ENCODE assay signal across 32 cellular contexts in the genomic region with DNA sequence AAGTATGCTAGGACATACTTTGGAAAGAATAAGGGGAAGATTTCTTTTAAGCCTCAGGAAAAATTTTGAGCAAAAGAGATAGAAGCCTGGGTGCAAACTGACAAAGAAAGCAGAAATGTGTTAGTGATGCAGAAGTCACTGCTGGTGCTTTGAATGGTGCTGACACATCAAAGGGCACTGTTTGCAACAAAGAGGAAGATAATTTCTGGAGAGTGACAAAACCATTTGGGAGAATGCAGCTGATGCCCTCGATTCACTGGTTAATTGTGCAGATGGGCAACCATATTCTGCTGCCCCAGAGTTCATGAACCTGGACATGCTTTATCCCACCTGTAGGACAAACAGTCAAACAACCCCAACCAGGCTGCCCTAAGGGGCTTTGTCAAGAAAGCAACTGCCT.
"Had no signal": no experiment of that assay in that cellular context is flagged by ENCODE, and none has a peak within 500 bp of the region (broad histone marks: within the 10 kb centered on the region; RNA-seq: fewer than 3 reads in every experiment).

No MANE protein-coding gene starts in this region.

- H3K36me3 ChIP-seq: ascending aorta, cardiac muscle cell, colonic mucosa, neural progenitor cell, stomach, thyroid gland, upper lobe of right lung had no signal

- H3K4me3 Mint-ChIP-seq: activated CD4-positive, alpha-beta memory T cell treated with anti-CD3 and anti-CD28 coated beads, Interleukin-2, amount 10 ng/mL, durations not matched to agents 7 days and 5 days; activated CD4-positive, alpha-beta T cell treated with anti-CD3 and anti-CD28 coated beads, Interleukin-2, amount 10 ng/mL, durations not matched to agents 7 days and 5 days; activated naive CD4-positive, alpha-beta T cell treated with anti-CD3 and anti-CD28 coated beads, Interleukin-2, amount 10 ng/mL, durations not matched to agents 7 days and 5 days; activated naive CD8-positive, alpha-beta T cell treated with anti-CD3 and anti-CD28 coated beads, Interleukin-2, amount 10 ng/mL, durations not matched to agents 7 days and 5 days; activated T-cell treated with anti-CD3 and anti-CD28 coated beads, Interleukin-2, amount 50 U/mL, for 24 hours; brain; immature natural killer cell; natural killer cell; neural progenitor cell; stimulated activated naive B cell treated with anti-CD40 and anti-IgM and Interleukin-4, amounts not matched to agents 10 μg/mL and 1 μg/mL and 100 μg/mL, for 72 hours had no signal

- H3K9me3 Mint-ChIP-seq: activated T-cell treated with anti-CD3 and anti-CD28 coated beads, Interleukin-2, amount 50 U/mL, for 24 hours; immature natural killer cell; natural killer cell; neural progenitor cell had no signal

- H3K27me3 ChIP-seq: ascending aorta, cardiac muscle cell, colonic mucosa, dorsolateral prefrontal cortex, neural progenitor cell, stomach, thyroid gland, upper lobe of right lung had no signal

- H3K9me3 ChIP-seq: ascending aorta, colonic mucosa, psoas muscle, stomach, thyroid gland, upper lobe of right lung had no signal

- H3K79me2 ChIP-seq: parathyroid adenoma had no signal

- H3K4me1 Mint-ChIP-seq: activated naive CD4-positive, alpha-beta T cell treated with anti-CD3 and anti-CD28 coated beads, Interleukin-2, amount 10 ng/mL, durations not matched to agents 7 days and 5 days; activated naive CD8-positive, alpha-beta T cell treated with anti-CD3 and anti-CD28 coated beads, Interleukin-2, amount 10 ng/mL, durations not matched to agents 7 days and 5 days; immature natural killer cell; natural killer cell; stimulated activated naive B cell treated with anti-CD40 and anti-IgM and Interleukin-4, amounts not matched to agents 10 μg/mL and 1 μg/mL and 100 μg/mL, for 72 hours had no signal

- H2AFZ ChIP-seq: neural progenitor cell, parathyroid adenoma had no signal

- DNase-seq: activated CD4-positive, alpha-beta memory T cell treated with anti-CD3 and anti-CD28 coated beads, Interleukin-2, amount 10 ng/mL, durations not matched to agents 7 days and 5 days; activated CD4-positive, alpha-beta T cell treated with anti-CD3 and anti-CD28 coated beads, Interleukin-2, amount 10 ng/mL, durations not matched to agents 7 days and 5 days; activated CD4-positive, CD25-positive, alpha-beta regulatory T cell treated with anti-CD3 and anti-CD28 coated beads, Interleukin-2, amount 50 U/mL, for 72 hours; activated CD8-positive, alpha-beta memory T cell treated with anti-CD3 and anti-CD28 coated beads, Interleukin-2, amount 50 U/mL, for 48 hours; activated gamma-delta T cell; activated naive CD4-positive, alpha-beta T cell treated with anti-CD3 and anti-CD28 coated beads, Interleukin-2, amount 10 ng/mL, durations not matched to agents 7 days and 5 days; activated naive CD8-positive, alpha-beta T cell treated with anti-CD3 and anti-CD28 coated beads, Interleukin-2, amount 10 ng/mL, durations not matched to agents 7 days and 5 days; activated T-cell treated with anti-CD3 and anti-CD28 coated beads, Interleukin-2, amount 50 U/mL, for 24 hours; cerebellar nuclear complex; colonic mucosa; dorsolateral prefrontal cortex; head of caudate nucleus; hypothalamus; immature natural killer cell; natural killer cell; occipital lobe; psoas muscle; stimulated activated CD4-positive, alpha-beta T cell treated with anti-CD3 and anti-CD28 coated beads, Interleukin-1b, Interleukin-23, amount 100 ng/mL, for 48 hours; stimulated activated CD4-positive, alpha-beta T cell treated with anti-CD3 and anti-CD28 coated beads, Interleukin-4, amount 100 ng/mL, for 4 hours; stimulated activated CD8-positive, alpha-beta memory T cell treated with anti-CD3 and anti-CD28 coated beads, Interleukin-4, amount 100 ng/mL, for 48 hours; stimulated activated naive B cell treated with anti-CD40 and anti-IgM and Interleukin-4, amounts not matched to agents 10 μg/mL and 1 μg/mL and 100 μg/mL, for 72 hours; stomach; T1000; thyroid gland; upper lobe of right lung had no signal

- H3K27ac ChIP-seq: ascending aorta, cardiac muscle cell, colonic mucosa, dorsolateral prefrontal cortex, neural progenitor cell, parathyroid adenoma, psoas muscle, stomach, thyroid gland, upper lobe of right lung had no signal

- H3K9ac ChIP-seq: neural progenitor cell, parathyroid adenoma had no signal

- H3K27ac Mint-ChIP-seq: activated CD4-positive, alpha-beta memory T cell treated with anti-CD3 and anti-CD28 coated beads, Interleukin-2, amount 10 ng/mL, durations not matched to agents 7 days and 5 days; activated CD4-positive, alpha-beta T cell treated with anti-CD3 and anti-CD28 coated beads, Interleukin-2, amount 10 ng/mL, durations not matched to agents 7 days and 5 days; activated naive CD4-positive, alpha-beta T cell treated with anti-CD3 and anti-CD28 coated beads, Interleukin-2, amount 10 ng/mL, durations not matched to agents 7 days and 5 days; activated naive CD8-positive, alpha-beta T cell treated with anti-CD3 and anti-CD28 coated beads, Interleukin-2, amount 10 ng/mL, durations not matched to agents 7 days and 5 days; activated T-cell treated with anti-CD3 and anti-CD28 coated beads, Interleukin-2, amount 50 U/mL, for 24 hours; brain; immature natural killer cell; natural killer cell; neural progenitor cell; stimulated activated naive B cell treated with anti-CD40 and anti-IgM and Interleukin-4, amounts not matched to agents 10 μg/mL and 1 μg/mL and 100 μg/mL, for 72 hours had no signal

- FAIRE-seq: endothelial cell of umbilical vein had no signal

- ATAC-seq: natural killer cell; psoas muscle; stimulated activated naive B cell treated with anti-CD40 and anti-IgM and Interleukin-4, amounts not matched to agents 10 μg/mL and 1 μg/mL and 100 μg/mL, for 72 hours; upper lobe of right lung had no signal

- H3K36me3 Mint-ChIP-seq: activated naive CD8-positive, alpha-beta T cell treated with anti-CD3 and anti-CD28 coated beads, Interleukin-2, amount 10 ng/mL, durations not matched to agents 7 days and 5 days; brain; immature natural killer cell; natural killer cell; neural progenitor cell; stimulated activated naive B cell treated with anti-CD40 and anti-IgM and Interleukin-4, amounts not matched to agents 10 μg/mL and 1 μg/mL and 100 μg/mL, for 72 hours had no signal

- H3K4me3 ChIP-seq: ascending aorta, cardiac muscle cell, colonic mucosa, dorsolateral prefrontal cortex, neural progenitor cell, psoas muscle, smooth muscle cell, stomach, thyroid gland, upper lobe of right lung had no signal

- H3K27me3 Mint-ChIP-seq: activated CD4-positive, alpha-beta memory T cell treated with anti-CD3 and anti-CD28 coated beads, Interleukin-2, amount 10 ng/mL, durations not matched to agents 7 days and 5 days; activated naive CD8-positive, alpha-beta T cell treated with anti-CD3 and anti-CD28 coated beads, Interleukin-2, amount 10 ng/mL, durations not matched to agents 7 days and 5 days; activated T-cell treated with anti-CD3 and anti-CD28 coated beads, Interleukin-2, amount 50 U/mL, for 24 hours; stimulated activated naive B cell treated with anti-CD40 and anti-IgM and Interleukin-4, amounts not matched to agents 10 μg/mL and 1 μg/mL and 100 μg/mL, for 72 hours had no signal

- H3K4me2 ChIP-seq: neural progenitor cell, smooth muscle cell had no signal

- H3K4me1 ChIP-seq: ascending aorta, colonic mucosa, neural progenitor cell, parathyroid adenoma, psoas muscle, stomach, thyroid gland, upper lobe of right lung had no signal
